Comparison of ENCODE assay signal across 16 cellular contexts in genomic region chr10:103090911-103091310, GRCh38.
DNase-seq lines count a peak whose midpoint lies in the region; ATAC-seq lines count a peak whose summit lies in the region.
"Had no signal": no experiment of that assay in that cellular context is flagged by ENCODE, and none has a peak within 500 bp of the region (broad histone marks: within the 10 kb centered on the region; RNA-seq: fewer than 3 reads in every experiment).

No MANE protein-coding gene starts in this region.

- intact Hi-C loops in activated CD4-positive, alpha-beta T cell treated with anti-CD3 and anti-CD28 coated beads for 36 hours (cut with DNase I, micrococcal nuclease), result no loop called here

- CTCF ChIA-PET in activated CD4-positive, alpha-beta T cell treated with anti-CD3 and anti-CD28 coated beads for 36 hours (lab: Charles Lee), result interaction anchor here (0.6 to 0.7 kb wide), 2 partner anchors 440 to 1134 kb away, joined by 3 read pairs; no protein-coding TSS in a partner anchor

- H3K9me3 ChIP-seq in T-helper 17 cell (ENCODE audit: control insufficient read depth, low read length, poor library complexity, severe bottlenecking), result no peaks in the 10 kb centered on the region
- H3K9me3 ChIP-seq: A549; BLaER1 treated with 17β-estradiol and CSF1 and Interleukin-3, amounts not matched to agents 10 nM and 100 nM; Caco-2 had no signal

- H3K4me3 Mint-ChIP-seq in activated CD4-positive, alpha-beta T cell treated with anti-CD3 and anti-CD28 coated beads for 36 hours, result no peak overlapping the region
- H3K4me3 Mint-ChIP-seq in T-helper 17 cell, result no peak overlapping the region
- H3K4me3 Mint-ChIP-seq: B cell; CD4-positive, alpha-beta T cell; CD8-positive, alpha-beta T cell had no signal

- ATAC-seq in activated CD4-positive, alpha-beta T cell treated with anti-CD3 and anti-CD28 coated beads for 36 hours, result no peak
- no peak for ATAC-seq in T-helper 17 cell
- ATAC-seq: A549; CD8-positive, alpha-beta T cell had no signal

- no peaks in the 10 kb centered on the region for H3K4me1 Mint-ChIP-seq in activated CD4-positive, alpha-beta T cell treated with anti-CD3 and anti-CD28 coated beads for 36 hours
- H3K4me1 Mint-ChIP-seq in T-helper 17 cell, result no peaks in the 10 kb centered on the region

- no peaks in the 10 kb centered on the region for H3K9me3 Mint-ChIP-seq in activated CD4-positive, alpha-beta T cell treated with anti-CD3 and anti-CD28 coated beads for 36 hours (ENCODE audit: low read depth)
- H3K9me3 Mint-ChIP-seq: CD4-positive, alpha-beta T cell; CD8-positive, alpha-beta T cell had no signal

- DNase-seq in activated CD4-positive, alpha-beta T cell treated with anti-CD3 and anti-CD28 coated beads for 36 hours, result no peak
- no peak for DNase-seq in activated CD4-positive, alpha-beta T cell treated with anti-CD3 and anti-CD28 coated beads, Interleukin-2, amount 50 U/mL, for 4 hours
- DNase-seq in T-helper 17 cell, result no peak
- peak; percentile 34 for DNase-seq in putamen (ENCODE audit: low spot score)
- no peak for DNase-seq in stimulated activated CD8-positive, alpha-beta memory T cell treated with anti-CD3 and anti-CD28 coated beads, Interleukin-4, amount 100 ng/mL, for 48 hours
- no peak for DNase-seq in OCI-M1 (lab: John Stamatoyannopoulos, UW)
- DNase-seq: AML-193; Caco-2; Calu3; CD4-positive, alpha-beta T cell; CD8-positive, alpha-beta T cell; DMS79 treated with DMSO at 0.1 percent for 48 hours; GF-D8 had no signal

- POLR2A ChIA-PET in activated CD4-positive, alpha-beta T cell treated with anti-CD3 and anti-CD28 coated beads for 36 hours (lab: Charles Lee), result interaction anchor here (0.6 kb wide), 1 partner anchor 11 kb away, joined by 6 read pairs; no protein-coding TSS in a partner anchor

- H3K27ac Mint-ChIP-seq in activated CD4-positive, alpha-beta T cell treated with anti-CD3 and anti-CD28 coated beads for 36 hours, result peak overlapping the region; percentile 5
- H3K27ac Mint-ChIP-seq in T-helper 17 cell, result peak overlapping the region; percentile 53
- H3K27ac Mint-ChIP-seq: B cell; CD4-positive, alpha-beta T cell; CD8-positive, alpha-beta T cell had no signal

- H3K36me3 Mint-ChIP-seq in activated CD4-positive, alpha-beta T cell treated with anti-CD3 and anti-CD28 coated beads for 36 hours (ENCODE audit: low read depth), result peaks cover 42% of the 10 kb centered on the region
- no peaks in the 10 kb centered on the region for H3K36me3 Mint-ChIP-seq in T-helper 17 cell (ENCODE audit: low read depth)

- H3K27me3 Mint-ChIP-seq in activated CD4-positive, alpha-beta T cell treated with anti-CD3 and anti-CD28 coated beads for 36 hours, result no peaks in the 10 kb centered on the region
- no peaks in the 10 kb centered on the region for H3K27me3 Mint-ChIP-seq in T-helper 17 cell
- H3K27me3 Mint-ChIP-seq: B cell; CD4-positive, alpha-beta T cell had no signal
